8 cellular contexts compared by ENCODE assay signal in the genomic region with DNA sequence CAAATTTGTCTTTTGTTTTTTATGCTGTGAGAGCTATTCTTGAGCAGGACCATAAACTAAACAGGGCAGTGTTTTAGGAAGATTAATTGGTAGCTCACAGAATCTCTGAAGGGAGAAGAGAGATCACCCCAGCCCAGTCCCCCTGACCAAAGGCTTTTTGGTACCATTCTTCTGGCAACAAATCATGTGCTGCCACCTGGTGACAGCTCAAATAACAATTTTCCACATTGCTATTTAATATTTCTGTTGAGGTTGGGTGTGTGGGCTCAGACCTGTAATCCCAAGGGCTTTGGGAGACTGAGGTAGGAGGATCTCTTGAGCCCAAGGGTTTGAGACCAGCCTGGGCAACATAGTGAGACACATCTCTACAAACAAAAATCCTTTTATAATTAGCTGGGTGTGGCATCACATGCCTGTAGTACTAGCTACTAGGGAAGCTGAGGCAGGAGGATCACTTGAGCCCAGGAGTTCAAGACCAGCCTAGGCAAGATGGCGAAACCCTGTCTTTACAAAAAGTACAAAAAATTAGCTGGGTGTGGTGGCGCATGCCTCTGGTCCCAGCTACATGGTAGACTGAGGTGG. TPM values are rescaled to one million over a fixed set of nuclear protein-coding genes. Genes with fewer than 3 reads are reported as not detected.
DNase-seq lines count a peak whose midpoint lies in the region; ATAC-seq and TF ChIP-seq lines count a peak whose summit lies in the region.

No MANE protein-coding gene starts in this region.

- H3K4me3 ChIP-seq in NB4 (ENCODE audit: low read depth, low read length) (no peak overlapping the region), cardiac fibroblast (replicated peaks in 1 of 2; ENCODE audit: low read depth in 2 of 2, low read length in 2 of 2) (no peak overlapping the region), lung (no peak overlapping the region), tibial artery (no peak overlapping the region)

- H3K36me3 Mint-ChIP-seq in T-helper 17 cell (ENCODE audit: low read depth), result peaks cover 2% of the 10 kb centered on the region

- TF ChIP-seq CTCF in NB4 (IDR thresholded peaks at IDR 0.05; ENCODE audit: low read depth, low read length) (peak; percentile 35), cardiac fibroblast (IDR thresholded peaks at IDR 0.05; ENCODE audit: low read depth, low read length) (peak; percentile 57), lung (IDR thresholded peaks at IDR 0.05; ENCODE audit: control extremely low read depth, extremely low read depth) (peak; percentile 73), tibial artery (IDR thresholded peaks at IDR 0.05) (peak; percentile 57 to 66)

- ATAC-seq in T-helper 17 cell, result no peak
- ATAC-seq in lung (ENCODE audit: insufficient read depth, low FRiP score), result no peak
- no peak for ATAC-seq in HG02588 (IDR thresholded peaks at IDR 0.05; ENCODE audit: unreplicated experiment)

- H3K4me1 ChIP-seq in lung (ENCODE audit: control insufficient read depth in 2 of 2, insufficient read depth in 2 of 2, low read length in 2 of 2), result no peaks in the 10 kb centered on the region
- H3K4me1 ChIP-seq in tibial artery, result peaks cover 0 to 16% (median 7%) of the 10 kb centered on the region in 4 donors

- H3K36me3 ChIP-seq in lung (ENCODE audit: control insufficient read depth in 2 of 2, insufficient read depth in 2 of 2, low read length in 2 of 2) (peaks cover 0 to 2% of the 10 kb centered on the region in 2 donors), tibial artery (no peaks in the 10 kb centered on the region)

- H3K27ac ChIP-seq in lung (ENCODE audit: low read depth in 1 of 2, low read length in 1 of 2), result no peak overlapping the region
- no peak overlapping the region for H3K27ac ChIP-seq in tibial artery

- H3K27me3 Mint-ChIP-seq in T-helper 17 cell, result no peaks in the 10 kb centered on the region

- H3K27ac Mint-ChIP-seq in T-helper 17 cell, result peak overlapping the region; percentile 53

- no peaks in the 10 kb centered on the region for H3K9me3 ChIP-seq in T-helper 17 cell (ENCODE audit: control insufficient read depth, low read length, poor library complexity, severe bottlenecking)
- no peaks in the 10 kb centered on the region for H3K9me3 ChIP-seq in lung (ENCODE audit: control insufficient read depth in 2 of 2, insufficient read depth in 1 of 2, low read length in 1 of 2)
- H3K9me3 ChIP-seq in tibial artery, result no peaks in the 10 kb centered on the region

- 71 to 77% methylated on average over 2 of the region's 2 CpGs for WGBS in lung, 2 donors

- H3K27me3 ChIP-seq in lung (ENCODE audit: control insufficient read depth, insufficient read depth), result no peaks in the 10 kb centered on the region
- no peaks in the 10 kb centered on the region for H3K27me3 ChIP-seq in tibial artery

- intact Hi-C loops in tibial artery (cut with DNase I; ENCODE audit: low total_unique reads), result loop anchor here (2.0 kb wide), 1 partner anchor 132 kb away; no protein-coding TSS in a partner anchor

- no peak for TF ChIP-seq POLR2A in NB4 (IDR thresholded peaks at IDR 0.05; ENCODE audit: extremely low read depth, insufficient read length)

- DNase-seq in activated CD8-positive, alpha-beta memory T cell treated with anti-CD3 and anti-CD28 coated beads for 4 hours (ENCODE audit: low read depth in 2 of 2), result peak; percentile 18
- no peak for DNase-seq in activated CD8-positive, alpha-beta memory T cell treated with anti-CD3 and anti-CD28 coated beads, Interleukin-2, amount 50 U/mL, for 48 hours
- DNase-seq in NB4 (ENCODE audit: low read depth), result peak; percentile 77
- DNase-seq in T-helper 17 cell, result peak in 1 of 3 donors; percentile 32
- DNase-seq in cardiac fibroblast (ENCODE audit: low read depth in 2 of 2), result peak; percentile 75 to 76
- DNase-seq in lung (ENCODE audit: low spot score), result no peak
- peak in 1 of 2 donors; percentile 51 for DNase-seq in tibial artery

- no peak overlapping the region for H3K4me3 Mint-ChIP-seq in T-helper 17 cell

- H3K4me1 Mint-ChIP-seq in T-helper 17 cell, result peaks cover 13% of the 10 kb centered on the region

RNA-seq across cellular contexts. Expression of a gene that starts 2.2 kb away (rescaled TPM):
- 1 to 10 TPM; 4.9 to 6.5 TPM for total RNA-seq in T-helper 17 cell
- 1 to 10 TPM; 3.7 to 8.7 TPM for total RNA-seq in lung
- 1 to 10 TPM; 1.8 to 3.6 TPM for polyA plus RNA-seq in lung

RNA-seq across cellular contexts. Expression of a gene that starts 6.7 kb away (rescaled TPM):
- total RNA-seq in T-helper 17 cell (under 1 TPM; 0.63 to 0.99 TPM), lung (1 to 10 TPM in 1 of 2 donors, under 1 TPM in 1; 0.77 to 2.2 TPM)
- 1 to 10 TPM; 2.0 to 2.2 TPM for polyA plus RNA-seq in lung

RNA-seq across cellular contexts. Expression of a gene that starts 6.9 kb away (rescaled TPM):
- 1 to 10 TPM in 1 of 2 donors, under 1 TPM in 1; 0.68 to 2.2 TPM for total RNA-seq in T-helper 17 cell
- total RNA-seq in lung, result 1 to 10 TPM; 1.6 to 4.2 TPM
- polyA plus RNA-seq in lung, result 1 to 10 TPM; 1.8 to 2.4 TPM

RNA-seq across cellular contexts. Expression of a gene that starts 28.5 kb away (rescaled TPM):
- total RNA-seq in T-helper 17 cell (10 to 100 TPM; 55.0 to 69.2 TPM), lung (100 to 1,000 TPM; 208 to 443 TPM)
- polyA plus RNA-seq in lung, result 100 to 1,000 TPM; 649 to 926 TPM

RNA-seq across cellular contexts. Expression of a gene that starts 57.4 kb away (rescaled TPM):
- total RNA-seq in T-helper 17 cell, result 10 to 100 TPM; 44.0 to 57.0 TPM
- 100 to 1,000 TPM in 1 of 2 donors, 10 to 100 TPM in 1; 92.6 to 214 TPM for total RNA-seq in lung
- polyA plus RNA-seq in lung, result 100 to 1,000 TPM; 208 to 212 TPM

Comparison
In these comparisons a context has a peak if more than half of its experiments do, and no peak if none do; other contexts are left out.
1. DNase-seq: peak in activated CD8-positive, alpha-beta memory T cell treated with anti-CD3 and anti-CD28 coated beads for 4 hours (2 of 2), NB4 (single experiment) and cardiac fibroblast (2 of 2); none in activated CD8-positive, alpha-beta memory T cell treated with anti-CD3 and anti-CD28 coated beads, Interleukin-2, amount 50 U/mL, for 48 hours (single experiment) and lung (single experiment).
2. Peak in every context shown above with its lines, with median percentiles within 50 percentile points of each other: CTCF ChIP-seq.